ENCODE assay signal across 21 cellular contexts in genomic region chr2:179186126-179186525, GRCh38.
DNase-seq lines count a peak whose midpoint lies in the region; ATAC-seq and TF ChIP-seq lines count a peak whose summit lies in the region.
"Had no signal": no experiment of that assay in that cellular context is flagged by ENCODE, and none has a peak within 500 bp of the region (broad histone marks: within the 10 kb centered on the region; RNA-seq: fewer than 3 reads in every experiment).

No MANE protein-coding gene starts in this region.

- H3K36me3 ChIP-seq in PC-3 (ENCODE audit: low read depth, low read length): peaks cover 3% of the 10 kb centered on the region; the same call in 1 of the 2 replicates
- H3K36me3 ChIP-seq in smooth muscle cell (ENCODE audit: low read depth): peaks cover 19% of the 10 kb centered on the region

- BruUV-seq in PC-3 (replicated peaks; lab: Mats Ljungman, UMichigan): no TSS peak

- TF ChIP-seq CTCF in PC-3 (conservative IDR thresholded peaks at IDR 0.05; ENCODE audit: low read depth, low read length) (no peak), fibroblast of pulmonary artery (IDR thresholded peaks at IDR 0.05; ENCODE audit: low read length, missing control alignments) (no peak), smooth muscle cell (IDR thresholded peaks at IDR 0.05; ENCODE audit: borderline replicate concordance, insufficient read depth, poor library complexity, severe bottlenecking) (no peak)

- H3K4me1 ChIP-seq in PC-3 (ENCODE audit: insufficient read depth, low read length) (no peaks in the 10 kb centered on the region), smooth muscle cell (ENCODE audit: low read depth) (no peaks in the 10 kb centered on the region)

- 21% methylated on average over 1 of the region's 1 CpG for WGBS in smooth muscle cell (ENCODE audit: low lambda C conversion rate)

- ATAC-seq in PC-3 (no peak), HG03520 (IDR thresholded peaks at IDR 0.05; ENCODE audit: unreplicated experiment) (no peak)
- ATAC-seq: sciatic nerve had no signal

- no peak overlapping the region for H3K4me3 ChIP-seq in PC-3 (ENCODE audit: low read length)
- no peak overlapping the region for H3K4me3 ChIP-seq in fibroblast of pulmonary artery (replicated peaks; ENCODE audit: low read depth, low read length)
- H3K4me3 ChIP-seq in smooth muscle cell: no peak overlapping the region
- H3K4me3 ChIP-seq: lower lobe of right lung, tibial nerve had no signal

- H3K27me3 ChIP-seq in PC-3 (ENCODE audit: low read length) (no peaks in the 10 kb centered on the region), smooth muscle cell (ENCODE audit: low read depth) (no peaks in the 10 kb centered on the region)
- H3K27me3 ChIP-seq: tibial nerve had no signal

- CTCF ChIA-PET in PC-3 (lab: Charles Lee): no interaction called here

- H3K9me3 ChIP-seq in PC-3 (ENCODE audit: low read length): no peaks in the 10 kb centered on the region
- H3K9me3 ChIP-seq in smooth muscle cell (replicated peaks; ENCODE audit: low read depth): peaks cover 7% of the 10 kb centered on the region

- H4K20me1 ChIP-seq in PC-3 (ENCODE audit: low read length) (no peaks in the 10 kb centered on the region), smooth muscle cell (ENCODE audit: low read depth) (peaks cover 45% of the 10 kb centered on the region)

- POLR2A ChIA-PET in PC-3 (lab: Charles Lee; ENCODE audit: unreplicated experiment): no interaction called here

- H3K79me2 ChIP-seq in PC-3 (ENCODE audit: low read length) (peaks cover 23% of the 10 kb centered on the region), smooth muscle cell (ENCODE audit: low read depth) (peaks cover 61% of the 10 kb centered on the region)

- no peaks in the 10 kb centered on the region for H3F3A ChIP-seq in PC-3 (ENCODE audit: low read length, unreplicated experiment)
- H3F3A ChIP-seq in smooth muscle cell (ENCODE audit: low read depth): no peaks in the 10 kb centered on the region

- peak; percentile 21 for DNase-seq in NCI-H510A treated with DMSO at 0.1 percent for 48 hours (lab: John Stamatoyannopoulos, UW)
- no peak for DNase-seq in NCI-H510A (lab: John Stamatoyannopoulos, UW)
- peak; percentile 1 for DNase-seq in PC-3
- DNase-seq in fibroblast of pulmonary artery (ENCODE audit: low read depth): peak; percentile 49
- no peak for DNase-seq in smooth muscle cell (lab: John Stamatoyannopoulos, UW; ENCODE audit: unreplicated experiment)
- no peak for DNase-seq in NCI-H2171 (lab: John Stamatoyannopoulos, UW)
- DNase-seq in ACHN: no peak
- DNase-seq: 8988T; activated CD4-positive, alpha-beta T cell treated with anti-CD3 and anti-CD28 coated beads, Interleukin-2, amount 10 ng/mL, durations not matched to agents 24 days and 14 days; activated naive CD4-positive, alpha-beta T cell treated with anti-CD3 and anti-CD28 coated beads, Interleukin-2, amount 10 ng/mL, durations not matched to agents 7 days and 5 days; CD8-positive, alpha-beta memory T cell; islet precursor cell; KG1; lower lobe of right lung; NCI-H146; NCI-H69; RPMI8226; stimulated activated CD8-positive, alpha-beta memory T cell treated with anti-CD3 and anti-CD28 coated beads, Interleukin-4, amount 100 ng/mL, for 48 hours had no signal

- H3K4me2 ChIP-seq in PC-3 (ENCODE audit: low read length) (no peak overlapping the region), smooth muscle cell (peak overlapping the region; percentile 8)

- intact Hi-C loops in PC-3 (cut with micrococcal nuclease): no loop called here

- H3K9me2 ChIP-seq in PC-3 (replicated peaks; ENCODE audit: low read length): no peaks in the 10 kb centered on the region

- H2AFZ ChIP-seq in PC-3 (ENCODE audit: low read length) (no peak overlapping the region), smooth muscle cell (ENCODE audit: low read depth) (no peak overlapping the region)

- in situ Hi-C loops in ACHN (cut with HindIII; ENCODE audit: low pct_ligation_motif_present, low pct_unique_long_range_greater_than_20kb, low sequenced_read_pairs): no loop called here

- no peak overlapping the region for H3K9ac ChIP-seq in PC-3 (ENCODE audit: low read length)
- no peak overlapping the region for H3K9ac ChIP-seq in smooth muscle cell (ENCODE audit: low read depth)

- H3K27ac ChIP-seq in PC-3 (ENCODE audit: low read length) (no peak overlapping the region), smooth muscle cell (ENCODE audit: low read depth) (no peak overlapping the region)
- H3K27ac ChIP-seq: lower lobe of right lung, tibial nerve had no signal

Comparison
In these comparisons a context has a peak if more than half of its experiments do, and no peak if none do; other contexts are left out.
1. DNase-seq: peak in NCI-H510A treated with DMSO at 0.1 percent for 48 hours (single experiment), PC-3 (single experiment) and fibroblast of pulmonary artery (single experiment); none in NCI-H510A (single experiment), smooth muscle cell (single experiment), NCI-H2171 (single experiment) and ACHN (single experiment).